Comparison of ENCODE assay signal across 19 cellular contexts in genomic region chr6:137731600-137731959, GRCh38.
DNase-seq lines count a peak whose midpoint lies in the region; ATAC-seq, FAIRE-seq and TF ChIP-seq lines count a peak whose summit lies in the region.
"Had no signal": no experiment of that assay in that cellular context is flagged by ENCODE, and none has a peak within 500 bp of the region (broad histone marks: within the 10 kb centered on the region; RNA-seq: fewer than 3 reads in every experiment).

No MANE protein-coding gene starts in this region.

- H3K36me3 Mint-ChIP-seq in Caco-2 (ENCODE audit: insufficient read depth, unreplicated experiment): peaks cover 4% of the 10 kb centered on the region

- peak overlapping the region; percentile 19; the same call in 1 of the 2 replicates for H3K27ac ChIP-seq in 22Rv1
- peak overlapping the region; percentile 47 for H3K27ac ChIP-seq in PC-3 (ENCODE audit: low read length)
- no peak overlapping the region for H3K27ac ChIP-seq in endothelial cell of umbilical vein (ENCODE audit: insufficient read depth, low read depth, low read length)
- H3K27ac ChIP-seq: KMS-11 had no signal

- no peak for TF ChIP-seq POLR2A in endothelial cell of umbilical vein (IDR thresholded peaks at IDR 0.05; ENCODE audit: low read depth, low read length)

- H3K9me2 ChIP-seq in PC-3 (replicated peaks; ENCODE audit: low read length): no peaks in the 10 kb centered on the region

- no peaks in the 10 kb centered on the region for H3K9me1 ChIP-seq in endothelial cell of umbilical vein (replicated peaks; ENCODE audit: control insufficient read depth, extremely low read depth, insufficient read depth, low read length)

- H3K4me2 ChIP-seq in PC-3 (ENCODE audit: low read length) (peak overlapping the region; percentile 54), endothelial cell of umbilical vein (ENCODE audit: insufficient read depth, low read length) (peak overlapping the region; percentile 40)
- H3K4me2 ChIP-seq: KMS-11 had no signal

- H3K36me3 ChIP-seq in Caco-2 (ENCODE audit: control insufficient read depth, insufficient read depth, low read length) (no peaks in the 10 kb centered on the region), PC-3 (ENCODE audit: low read depth, low read length) (no peaks in the 10 kb centered on the region), endothelial cell of umbilical vein (ENCODE audit: control insufficient read depth in 2 of 2, extremely low read depth in 1 of 2, insufficient read depth in 2 of 2, low read length in 2 of 2) (no peaks in the 10 kb centered on the region)
- H3K36me3 ChIP-seq: HAP-1, SJCRH30 had no signal

- no peaks in the 10 kb centered on the region for H3K9me3 ChIP-seq in Caco-2
- H3K9me3 ChIP-seq in PC-3 (ENCODE audit: low read length): no peaks in the 10 kb centered on the region
- no peaks in the 10 kb centered on the region for H3K9me3 ChIP-seq in endothelial cell of umbilical vein (replicated peaks; ENCODE audit: control insufficient read depth, insufficient read depth, low read length)
- H3K9me3 ChIP-seq: HAP-1, SJCRH30 had no signal

- H4K20me1 ChIP-seq in PC-3 (ENCODE audit: low read length) (no peaks in the 10 kb centered on the region), endothelial cell of umbilical vein (replicated peaks; ENCODE audit: control insufficient read depth, extremely low read depth, insufficient read depth, low read length) (no peaks in the 10 kb centered on the region)

- H3K4me3 ChIP-seq in Caco-2 (ENCODE audit: low read depth, low read length) (no peak overlapping the region), PC-3 (ENCODE audit: low read length) (no peak overlapping the region), endothelial cell of umbilical vein (replicated peaks in 1 of 3; ENCODE audit: insufficient read depth in 1 of 3, low read depth in 1 of 3, low read length in 3 of 3) (no peak overlapping the region)
- H3K4me3 ChIP-seq: HAP-1, SJCRH30 had no signal

- BruUV-seq in Caco-2 (replicated peaks; lab: Mats Ljungman, UMichigan) (no TSS peak), PC-3 (replicated peaks; lab: Mats Ljungman, UMichigan) (no TSS peak), endothelial cell of umbilical vein (replicated peaks; lab: Mats Ljungman, UMichigan) (no TSS peak)

- H2AFZ ChIP-seq in PC-3 (ENCODE audit: low read length): no peak overlapping the region
- peak overlapping the region; percentile 26 for H2AFZ ChIP-seq in endothelial cell of umbilical vein (ENCODE audit: low read depth, low read length)

- CTCF ChIA-PET in Caco-2 (lab: Charles Lee): interaction anchor here (1.4 kb wide), 1 partner anchor 9 kb away, joined by 7 read pairs; no protein-coding TSS in a partner anchor
- CTCF ChIA-PET in PC-3 (lab: Charles Lee): no interaction called here
- CTCF ChIA-PET in endothelial cell of umbilical vein (lab: Charles Lee): interaction anchor here (1.0 kb wide), 1 partner anchor 19 kb away, joined by 3 read pairs; no protein-coding TSS in a partner anchor

- peaks cover 15% of the 10 kb centered on the region for H3K9me3 Mint-ChIP-seq in Caco-2 (ENCODE audit: unreplicated experiment)
- H3K9me3 Mint-ChIP-seq: T-helper 1 cell treated with Interleukin-12 subunit alpha and Interleukin-12 subunit beta and Interleukin-4 antibody, amounts not matched to agents 30 μg/mL and 1 μg/mL, for 36 hours had no signal

- H3F3A ChIP-seq in PC-3 (ENCODE audit: low read length, unreplicated experiment): no peaks in the 10 kb centered on the region

- H3K27me3 Mint-ChIP-seq in Caco-2 (ENCODE audit: insufficient read depth, unreplicated experiment): no peaks in the 10 kb centered on the region

- no peak for ATAC-seq in PC-3
- ATAC-seq in HG03097 (IDR thresholded peaks at IDR 0.05; ENCODE audit: low FRiP score, unreplicated experiment): no peak

- POLR2A ChIA-PET in Caco-2 (lab: Charles Lee): no interaction called here
- POLR2A ChIA-PET in PC-3 (lab: Charles Lee; ENCODE audit: unreplicated experiment): no interaction called here
- POLR2A ChIA-PET in endothelial cell of umbilical vein (lab: Charles Lee): no interaction called here

- TF ChIP-seq CTCF in 22Rv1 (IDR thresholded peaks at IDR 0.05): no peak
- TF ChIP-seq CTCF in Caco-2 (IDR thresholded peaks at IDR 0.05; ENCODE audit: insufficient read depth in 1 of 2, low read depth in 1 of 2, low read length in 1 of 2, severe bottlenecking in 1 of 2, unreplicated experiment in 1 of 2): no peak
- no peak for TF ChIP-seq CTCF in PC-3 (conservative IDR thresholded peaks at IDR 0.05; ENCODE audit: low read depth, low read length)
- no peak for TF ChIP-seq CTCF in endothelial cell of umbilical vein (IDR thresholded peaks at IDR 0.05; ENCODE audit: extremely low read depth in 1 of 2, insufficient read depth in 1 of 2, low read depth in 1 of 2, low read length in 2 of 2)

- H3K4me1 Mint-ChIP-seq in Caco-2 (ENCODE audit: low read depth, unreplicated experiment): peaks cover 41% of the 10 kb centered on the region

- dilution Hi-C loops in endothelial cell of umbilical vein (cut with MboI; ENCODE audit: extremely low pct_ligation_motif_present, low sequenced_read_pairs): loop anchor here (25.0 kb wide), 1 partner anchor 206 kb away; no protein-coding TSS in a partner anchor

- H3K27ac Mint-ChIP-seq in Caco-2 (ENCODE audit: unreplicated experiment): peak overlapping the region; percentile 22
- H3K27ac Mint-ChIP-seq: T-helper 1 cell treated with Interleukin-12 subunit alpha and Interleukin-12 subunit beta and Interleukin-4 antibody, amounts not matched to agents 30 μg/mL and 1 μg/mL, for 36 hours had no signal

- H3K4me1 ChIP-seq in Caco-2 (peaks cover 49% of the 10 kb centered on the region), PC-3 (ENCODE audit: insufficient read depth, low read length) (peaks cover 37% of the 10 kb centered on the region), endothelial cell of umbilical vein (ENCODE audit: control insufficient read depth, extremely low read depth, insufficient read depth, low read length) (peaks cover 9% of the 10 kb centered on the region)

- H3K79me2 ChIP-seq in PC-3 (ENCODE audit: low read length) (no peaks in the 10 kb centered on the region), endothelial cell of umbilical vein (ENCODE audit: control insufficient read depth, insufficient read depth, low read length) (no peaks in the 10 kb centered on the region)

- intact Hi-C loops in Caco-2 (cut with micrococcal nuclease; ENCODE audit: unreplicated experiment): no loop called here
- intact Hi-C loops in PC-3 (cut with micrococcal nuclease): no loop called here
- intact Hi-C loops in endothelial cell of umbilical vein (cut with micrococcal nuclease): no loop called here

- no peak for FAIRE-seq in endothelial cell of umbilical vein (lab: Jason Lieb, UNC)

- no peak overlapping the region for H3K4me3 Mint-ChIP-seq in Caco-2 (ENCODE audit: unreplicated experiment)
- H3K4me3 Mint-ChIP-seq: T-helper 1 cell treated with Interleukin-12 subunit alpha and Interleukin-12 subunit beta and Interleukin-4 antibody, amounts not matched to agents 30 μg/mL and 1 μg/mL, for 36 hours had no signal

- H3K9ac ChIP-seq in PC-3 (ENCODE audit: low read length): no peak overlapping the region
- no peak overlapping the region for H3K9ac ChIP-seq in endothelial cell of umbilical vein (replicated peaks; ENCODE audit: extremely low read depth, insufficient read depth, low read length)
- H3K9ac ChIP-seq: KMS-11 had no signal

- DNase-seq in Caco-2 (no peak), PC-3 (no peak), endothelial cell of umbilical vein (ENCODE audit: low read depth, low spot score) (peak; percentile 33), NCI-H1417 treated with DMSO at 0.1 percent for 48 hours (lab: John Stamatoyannopoulos, UW) (no peak), 8988T (no peak), GOT3 (lab: John Stamatoyannopoulos, UW) (no peak)
- DNase-seq: DMS 273 treated with DMSO at 0.1 percent for 48 hours, GDM1, NCI-H1105, NCI-H1694, NCI-H2081 treated with DMSO at 0.1 percent for 48 hours, NCI-H510A treated with DMSO at 0.1 percent for 48 hours, NCI-H82, SJCRH30 had no signal

- no peaks in the 10 kb centered on the region for H3K27me3 ChIP-seq in Caco-2 (replicated peaks; ENCODE audit: control insufficient read depth, insufficient read depth, low read length)
- H3K27me3 ChIP-seq in PC-3 (ENCODE audit: low read length): no peaks in the 10 kb centered on the region
- no peaks in the 10 kb centered on the region for H3K27me3 ChIP-seq in endothelial cell of umbilical vein (ENCODE audit: control insufficient read depth in 2 of 2, insufficient read depth in 2 of 2, low read length in 2 of 2)
- H3K27me3 ChIP-seq: SJCRH30 had no signal

TF ChIP-seq in endothelial cell of umbilical vein, 7 proteins besides CTCF, POLR2A, EP300 and RAD21:
- TF ChIP-seq GATA2 (IDR thresholded peaks at IDR 0.05; ENCODE audit: insufficient read depth, insufficient read length, low read depth, low read length) (no peak), FOS (IDR thresholded peaks at IDR 0.05; ENCODE audit: borderline replicate concordance, insufficient read depth, low read length) (no peak), JUN (IDR thresholded peaks at IDR 0.05; ENCODE audit: borderline replicate concordance, insufficient read depth, insufficient read length, low read depth) (no peak), MAX (IDR thresholded peaks at IDR 0.05; ENCODE audit: insufficient read depth, insufficient read length) (no peak), POLR2AphosphoS5 (IDR thresholded peaks at IDR 0.05; ENCODE audit: insufficient read depth, low read depth, low read length) (no peak), MYC (IDR thresholded peaks at IDR 0.05; ENCODE audit: low read depth, low read length) (no peak), EZH2 (IDR thresholded peaks at IDR 0.05; ENCODE audit: borderline replicate concordance, low read depth, low read length, severe bottlenecking) (no peak)
